Comparison of ENCODE assay signal across 25 cellular contexts in the genomic region with DNA sequence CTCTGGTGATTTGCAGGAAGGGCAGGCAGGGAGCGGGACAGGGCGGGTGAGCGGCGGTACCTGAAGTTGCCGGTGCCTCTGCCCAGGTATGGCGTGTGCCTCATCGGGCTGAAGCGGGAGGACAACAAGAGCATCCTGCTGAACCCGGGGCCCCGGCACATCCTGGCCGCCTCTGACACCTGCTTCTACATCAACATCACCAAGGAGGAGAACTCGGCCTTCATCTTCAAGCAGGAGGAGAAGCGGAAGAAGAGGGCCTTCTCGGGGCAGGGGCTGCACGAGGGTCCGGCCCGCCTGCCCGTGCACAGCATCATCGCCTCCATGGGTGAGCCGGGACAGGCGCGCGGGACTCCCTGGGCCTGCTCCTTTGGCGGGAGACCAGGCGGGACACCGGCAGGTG.
"Had no signal": no experiment of that assay in that cellular context is flagged by ENCODE, and none has a peak within 500 bp of the region (broad histone marks: within the 10 kb centered on the region; RNA-seq: fewer than 3 reads in every experiment).

No MANE protein-coding gene starts in this region.

- H3K4me3 ChIP-seq: colonic mucosa, coronary artery, dorsolateral prefrontal cortex, esophagus muscularis mucosa, esophagus squamous epithelium, gastrocnemius medialis, gastroesophageal sphincter, heart left ventricle, heart right ventricle, hepatocyte had no signal

- H3K27me3 Mint-ChIP-seq: dendritic cell treated with granulocyte-macrophage colony-stimulating factor and Interleukin-4, amounts not matched to agents 40 ng/mL and 50 ng/mL, for 4 days; effector memory CD8-positive, alpha-beta T cell had no signal

- H3K4me1 Mint-ChIP-seq: endodermal cell had no signal

- H3K36me3 ChIP-seq: colonic mucosa, esophagus muscularis mucosa, esophagus squamous epithelium, gastrocnemius medialis, gastroesophageal sphincter, heart left ventricle, heart right ventricle had no signal

- H3K27ac Mint-ChIP-seq: dendritic cell treated with granulocyte-macrophage colony-stimulating factor and Interleukin-4, amounts not matched to agents 40 ng/mL and 50 ng/mL, for 4 days; effector memory CD8-positive, alpha-beta T cell; endodermal cell had no signal

- H2AFZ ChIP-seq: hepatocyte had no signal

- H3K9me3 ChIP-seq: colonic mucosa, gastrocnemius medialis had no signal

- H3K9me3 Mint-ChIP-seq: effector memory CD8-positive, alpha-beta T cell had no signal

- DNase-seq: colonic mucosa; cortex of kidney; dermis blood vessel endothelial cell; dorsolateral prefrontal cortex; effector CD4-positive, alpha-beta T cell; effector CD8-positive, alpha-beta T cell; effector memory CD4-positive, alpha-beta T cell; endodermal cell; erythroblast; esophagus squamous epithelium; foreskin fibroblast; foreskin keratinocyte; foreskin melanocyte; gastrocnemius medialis; glutamatergic neuron; head of caudate nucleus; heart left ventricle; heart right ventricle had no signal

- H3K27ac ChIP-seq: colonic mucosa, coronary artery, dorsolateral prefrontal cortex, epithelial cell of prostate, esophagus muscularis mucosa, esophagus squamous epithelium, foreskin keratinocyte, gastrocnemius medialis, gastroesophageal sphincter, heart left ventricle, heart right ventricle, hepatocyte had no signal

- H3K4me3 Mint-ChIP-seq: dendritic cell treated with granulocyte-macrophage colony-stimulating factor and Interleukin-4, amounts not matched to agents 40 ng/mL and 50 ng/mL, for 4 days; effector memory CD8-positive, alpha-beta T cell; endodermal cell had no signal

- H3K4me2 ChIP-seq: hepatocyte had no signal

- H3K4me1 ChIP-seq: colonic mucosa, esophagus muscularis mucosa, esophagus squamous epithelium, foreskin keratinocyte, gastrocnemius medialis, gastroesophageal sphincter, heart left ventricle, heart right ventricle had no signal

- H3K27me3 ChIP-seq: colonic mucosa, dorsolateral prefrontal cortex, foreskin keratinocyte, gastrocnemius medialis, hepatocyte had no signal
